1 cellular context compared by ENCODE assay signal in genomic region chr1:231240883-231241735, GRCh38.
TF ChIP-seq lines count a peak whose summit lies in the region.

Gene GNPAT, plus strand, starts transcription at chr1:231241212. Its CDS starts 167 bp downstream, at chr1:231241379.

TF ChIP-seq in HepG2, 621 proteins besides CTCF, POLR2A, EP300 and RAD21 (continued from another document and continues in another):
- TF ChIP-seq ZBTB43 (CRISPR knock-in tag; conservative IDR thresholded peaks at IDR 0.05) (peak; percentile 46; the same call in 1 of the 2 replicates), REXO4 (CRISPR knock-in tag; IDR thresholded peaks at IDR 0.05; ENCODE audit: borderline replicate concordance) (no peak), U2AF2 (IDR thresholded peaks at IDR 0.05; ENCODE audit: low read depth, low read length) (no peak), EEA1 (CRISPR knock-in tag; IDR thresholded peaks at IDR 0.05; ENCODE audit: borderline replicate concordance) (no peak), NFE2 (CRISPR knock-in tag; IDR thresholded peaks at IDR 0.05) (no peak), ZNF572 (CRISPR knock-in tag; IDR thresholded peaks at IDR 0.05) (no peak), NPAS2 (CRISPR knock-in tag; IDR thresholded peaks at IDR 0.05; ENCODE audit: borderline replicate concordance) (no peak), RBM22 (optimal IDR thresholded peaks at IDR 0.05; ENCODE audit: low read length) (no peak), ZNF224 (CRISPR knock-in tag; IDR thresholded peaks at IDR 0.05) (peak; percentile 85; the same call in 1 of the 2 replicates), SMARCC2 (IDR thresholded peaks at IDR 0.05) (no peak), ZNF773 (CRISPR knock-in tag; IDR thresholded peaks at IDR 0.05; ENCODE audit: borderline replicate concordance) (peak; percentile 59), NFRKB (IDR thresholded peaks at IDR 0.05) (no peak), HOXA9 (CRISPR knock-in tag; IDR thresholded peaks at IDR 0.05; ENCODE audit: borderline replicate concordance) (no peak), RELA (CRISPR knock-in tag; IDR thresholded peaks at IDR 0.05) (0 out of 2 replicates have a peak, but pooled peaks have one; percentile 50), CEBPB (IDR thresholded peaks at IDR 0.05; ENCODE audit: borderline replicate concordance, low read depth, low read length) (no peak), ADNP (CRISPR knock-in tag; IDR thresholded peaks at IDR 0.05) (no peak), ELF3 (CRISPR knock-in tag; IDR thresholded peaks at IDR 0.05) (peak; percentile 95), KLF6 (CRISPR knock-in tag; IDR thresholded peaks at IDR 0.05) (no peak; the same call in none of the 2 replicates), BRCA1 (CRISPR knock-in tag; IDR thresholded peaks at IDR 0.05) (peak; percentile 81; the same call in 1 of the 2 replicates), ZMYM2 (CRISPR knock-in tag; IDR thresholded peaks at IDR 0.05) (peak; percentile 58; the same call in 1 of the 2 replicates), TAF15 (IDR thresholded peaks at IDR 0.05; ENCODE audit: low read depth, low read length, poor library complexity, severe bottlenecking) (no peak), KAT7 (CRISPR knock-in tag; IDR thresholded peaks at IDR 0.05; ENCODE audit: borderline replicate concordance) (peak; percentile 76; the same call in 1 of the 2 replicates), PREB (CRISPR knock-in tag; IDR thresholded peaks at IDR 0.05) (no peak), KDM4B (CRISPR knock-in tag; IDR thresholded peaks at IDR 0.05) (no peak; the same call in 1 of the 2 replicates), NFE2L2 (IDR thresholded peaks at IDR 0.05; ENCODE audit: low read length) (no peak), TSC22D2 (CRISPR knock-in tag; IDR thresholded peaks at IDR 0.05; ENCODE audit: borderline replicate concordance) (no peak), ZNF792 (CRISPR knock-in tag; IDR thresholded peaks at IDR 0.05) (peak; percentile 49), TOPORS (CRISPR knock-in tag; IDR thresholded peaks at IDR 0.05) (0 out of 2 replicates have a peak, but pooled peaks have one; percentile 28), HNRNPH1 (optimal IDR thresholded peaks at IDR 0.05; ENCODE audit: low read depth, low read length) (no peak), ZNF296 (CRISPR knock-in tag; conservative IDR thresholded peaks at IDR 0.05) (no peak), ZNF530 (CRISPR knock-in tag; IDR thresholded peaks at IDR 0.05; ENCODE audit: low read depth) (no peak), JARID2 (CRISPR knock-in tag; IDR thresholded peaks at IDR 0.05; ENCODE audit: insufficient replicate concordance) (no peak), NR3C1 (CRISPR knock-in tag; IDR thresholded peaks at IDR 0.05) (no peak), POGZ (CRISPR knock-in tag; IDR thresholded peaks at IDR 0.05) (peak; percentile 62; the same call in 1 of the 2 replicates), ZFY (CRISPR knock-in tag; IDR thresholded peaks at IDR 0.05) (peak; percentile 73), SNAI1 (CRISPR knock-in tag; IDR thresholded peaks at IDR 0.05; ENCODE audit: borderline replicate concordance) (peak; percentile 61; the same call in 1 of the 2 replicates), SMAD1 (CRISPR knock-in tag; IDR thresholded peaks at IDR 0.05; ENCODE audit: borderline replicate concordance, low read depth) (peak; percentile 57; the same call in 1 of the 2 replicates), ZNF451 (CRISPR knock-in tag; IDR thresholded peaks at IDR 0.05) (no peak), REPIN1 (CRISPR knock-in tag; IDR thresholded peaks at IDR 0.05; ENCODE audit: borderline replicate concordance, low read depth) (peak; percentile 78), KDM2A (CRISPR knock-in tag; IDR thresholded peaks at IDR 0.05; ENCODE audit: borderline replicate concordance, low read depth) (peak; percentile 57; the same call in 1 of the 2 replicates), ZNF605 (CRISPR knock-in tag; IDR thresholded peaks at IDR 0.05) (peak; percentile 73), JUNB (CRISPR knock-in tag; IDR thresholded peaks at IDR 0.05; ENCODE audit: borderline replicate concordance) (no peak), ZNF460 (CRISPR knock-in tag; IDR thresholded peaks at IDR 0.05; ENCODE audit: borderline replicate concordance) (no peak), STAT5B (CRISPR knock-in tag; IDR thresholded peaks at IDR 0.05) (no peak), PTBP1 (IDR thresholded peaks at IDR 0.05; ENCODE audit: low read depth, low read length, poor library complexity, severe bottlenecking) (no peak), U2AF1 (optimal IDR thresholded peaks at IDR 0.05; ENCODE audit: low read depth, low read length) (no peak), SALL1 (CRISPR knock-in tag; IDR thresholded peaks at IDR 0.05) (peak; percentile 82), ARID2 (CRISPR knock-in tag; IDR thresholded peaks at IDR 0.05; ENCODE audit: borderline replicate concordance) (0 out of 2 replicates have a peak, but pooled peaks have one; percentile 34)
- TF ChIP-seq, protein P1, sequence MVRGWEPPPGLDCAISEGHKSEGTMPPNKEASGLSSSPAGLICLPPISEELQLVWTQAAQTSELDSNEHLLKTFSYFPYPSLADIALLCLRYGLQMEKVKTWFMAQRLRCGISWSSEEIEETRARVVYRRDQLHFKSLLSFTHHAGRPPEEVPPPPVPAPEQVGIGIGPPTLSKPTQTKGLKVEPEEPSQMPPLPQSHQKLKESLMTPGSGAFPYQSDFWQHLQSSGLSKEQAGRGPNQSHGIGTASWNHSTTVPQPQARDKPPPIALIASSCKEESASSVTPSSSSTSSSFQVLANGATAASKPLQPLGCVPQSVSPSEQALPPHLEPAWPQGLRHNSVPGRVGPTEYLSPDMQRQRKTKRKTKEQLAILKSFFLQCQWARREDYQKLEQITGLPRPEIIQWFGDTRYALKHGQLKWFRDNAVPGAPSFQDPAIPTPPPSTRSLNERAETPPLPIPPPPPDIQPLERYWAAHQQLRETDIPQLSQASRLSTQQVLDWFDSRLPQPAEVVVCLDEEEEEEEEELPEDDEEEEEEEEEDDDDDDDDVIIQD (CRISPR knock-in tag; IDR thresholded peaks at IDR 0.05; ENCODE audit: low read depth), result no peak; the same call in 1 of the 2 replicates
- TF ChIP-seq, protein P2, sequence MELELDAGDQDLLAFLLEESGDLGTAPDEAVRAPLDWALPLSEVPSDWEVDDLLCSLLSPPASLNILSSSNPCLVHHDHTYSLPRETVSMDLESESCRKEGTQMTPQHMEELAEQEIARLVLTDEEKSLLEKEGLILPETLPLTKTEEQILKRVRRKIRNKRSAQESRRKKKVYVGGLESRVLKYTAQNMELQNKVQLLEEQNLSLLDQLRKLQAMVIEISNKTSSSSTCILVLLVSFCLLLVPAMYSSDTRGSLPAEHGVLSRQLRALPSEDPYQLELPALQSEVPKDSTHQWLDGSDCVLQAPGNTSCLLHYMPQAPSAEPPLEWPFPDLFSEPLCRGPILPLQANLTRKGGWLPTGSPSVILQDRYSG (CRISPR knock-in tag; IDR thresholded peaks at IDR 0.05), result 0 out of 2 replicates have a peak, but pooled peaks have one; percentile 44
- TF ChIP-seq, protein P3, sequence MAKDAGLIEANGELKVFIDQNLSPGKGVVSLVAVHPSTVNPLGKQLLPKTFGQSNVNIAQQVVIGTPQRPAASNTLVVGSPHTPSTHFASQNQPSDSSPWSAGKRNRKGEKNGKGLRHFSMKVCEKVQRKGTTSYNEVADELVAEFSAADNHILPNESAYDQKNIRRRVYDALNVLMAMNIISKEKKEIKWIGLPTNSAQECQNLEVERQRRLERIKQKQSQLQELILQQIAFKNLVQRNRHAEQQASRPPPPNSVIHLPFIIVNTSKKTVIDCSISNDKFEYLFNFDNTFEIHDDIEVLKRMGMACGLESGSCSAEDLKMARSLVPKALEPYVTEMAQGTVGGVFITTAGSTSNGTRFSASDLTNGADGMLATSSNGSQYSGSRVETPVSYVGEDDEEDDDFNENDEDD (CRISPR knock-in tag; IDR thresholded peaks at IDR 0.05; ENCODE audit: borderline replicate concordance), result peak; percentile 79; the same call in 1 of the 2 replicates
- TF ChIP-seq, protein P4, sequence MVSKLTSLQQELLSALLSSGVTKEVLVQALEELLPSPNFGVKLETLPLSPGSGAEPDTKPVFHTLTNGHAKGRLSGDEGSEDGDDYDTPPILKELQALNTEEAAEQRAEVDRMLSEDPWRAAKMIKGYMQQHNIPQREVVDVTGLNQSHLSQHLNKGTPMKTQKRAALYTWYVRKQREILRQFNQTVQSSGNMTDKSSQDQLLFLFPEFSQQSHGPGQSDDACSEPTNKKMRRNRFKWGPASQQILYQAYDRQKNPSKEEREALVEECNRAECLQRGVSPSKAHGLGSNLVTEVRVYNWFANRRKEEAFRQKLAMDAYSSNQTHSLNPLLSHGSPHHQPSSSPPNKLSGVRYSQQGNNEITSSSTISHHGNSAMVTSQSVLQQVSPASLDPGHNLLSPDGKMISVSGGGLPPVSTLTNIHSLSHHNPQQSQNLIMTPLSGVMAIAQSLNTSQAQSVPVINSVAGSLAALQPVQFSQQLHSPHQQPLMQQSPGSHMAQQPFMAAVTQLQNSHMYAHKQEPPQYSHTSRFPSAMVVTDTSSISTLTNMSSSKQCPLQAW (CRISPR knock-in tag; IDR thresholded peaks at IDR 0.05), result no peak
- TF ChIP-seq, protein P5, sequence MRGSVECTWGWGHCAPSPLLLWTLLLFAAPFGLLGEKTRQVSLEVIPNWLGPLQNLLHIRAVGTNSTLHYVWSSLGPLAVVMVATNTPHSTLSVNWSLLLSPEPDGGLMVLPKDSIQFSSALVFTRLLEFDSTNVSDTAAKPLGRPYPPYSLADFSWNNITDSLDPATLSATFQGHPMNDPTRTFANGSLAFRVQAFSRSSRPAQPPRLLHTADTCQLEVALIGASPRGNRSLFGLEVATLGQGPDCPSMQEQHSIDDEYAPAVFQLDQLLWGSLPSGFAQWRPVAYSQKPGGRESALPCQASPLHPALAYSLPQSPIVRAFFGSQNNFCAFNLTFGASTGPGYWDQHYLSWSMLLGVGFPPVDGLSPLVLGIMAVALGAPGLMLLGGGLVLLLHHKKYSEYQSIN (CRISPR knock-in tag; IDR thresholded peaks at IDR 0.05; ENCODE audit: borderline replicate concordance), result no peak
- TF ChIP-seq, protein P6, sequence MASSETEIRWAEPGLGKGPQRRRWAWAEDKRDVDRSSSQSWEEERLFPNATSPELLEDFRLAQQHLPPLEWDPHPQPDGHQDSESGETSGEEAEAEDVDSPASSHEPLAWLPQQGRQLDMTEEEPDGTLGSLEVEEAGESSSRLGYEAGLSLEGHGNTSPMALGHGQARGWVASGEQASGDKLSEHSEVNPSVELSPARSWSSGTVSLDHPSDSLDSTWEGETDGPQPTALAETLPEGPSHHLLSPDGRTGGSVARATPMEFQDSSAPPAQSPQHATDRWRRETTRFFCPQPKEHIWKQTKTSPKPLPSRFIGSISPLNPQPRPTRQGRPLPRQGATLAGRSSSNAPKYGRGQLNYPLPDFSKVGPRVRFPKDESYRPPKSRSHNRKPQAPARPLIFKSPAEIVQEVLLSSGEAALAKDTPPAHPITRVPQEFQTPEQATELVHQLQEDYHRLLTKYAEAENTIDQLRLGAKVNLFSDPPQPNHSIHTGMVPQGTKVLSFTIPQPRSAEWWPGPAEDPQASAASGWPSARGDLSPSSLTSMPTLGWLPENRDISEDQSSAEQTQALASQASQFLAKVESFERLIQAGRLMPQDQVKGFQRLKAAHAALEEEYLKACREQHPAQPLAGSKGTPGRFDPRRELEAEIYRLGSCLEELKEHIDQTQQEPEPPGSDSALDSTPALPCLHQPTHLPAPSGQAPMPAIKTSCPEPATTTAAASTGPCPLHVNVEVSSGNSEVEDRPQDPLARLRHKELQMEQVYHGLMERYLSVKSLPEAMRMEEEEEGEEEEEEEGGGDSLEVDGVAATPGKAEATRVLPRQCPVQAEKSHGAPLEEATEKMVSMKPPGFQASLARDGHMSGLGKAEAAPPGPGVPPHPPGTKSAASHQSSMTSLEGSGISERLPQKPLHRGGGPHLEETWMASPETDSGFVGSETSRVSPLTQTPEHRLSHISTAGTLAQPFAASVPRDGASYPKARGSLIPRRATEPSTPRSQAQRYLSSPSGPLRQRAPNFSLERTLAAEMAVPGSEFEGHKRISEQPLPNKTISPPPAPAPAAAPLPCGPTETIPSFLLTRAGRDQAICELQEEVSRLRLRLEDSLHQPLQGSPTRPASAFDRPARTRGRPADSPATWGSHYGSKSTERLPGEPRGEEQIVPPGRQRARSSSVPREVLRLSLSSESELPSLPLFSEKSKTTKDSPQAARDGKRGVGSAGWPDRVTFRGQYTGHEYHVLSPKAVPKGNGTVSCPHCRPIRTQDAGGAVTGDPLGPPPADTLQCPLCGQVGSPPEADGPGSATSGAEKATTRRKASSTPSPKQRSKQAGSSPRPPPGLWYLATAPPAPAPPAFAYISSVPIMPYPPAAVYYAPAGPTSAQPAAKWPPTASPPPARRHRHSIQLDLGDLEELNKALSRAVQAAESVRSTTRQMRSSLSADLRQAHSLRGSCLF (CRISPR knock-in tag; IDR thresholded peaks at IDR 0.05; ENCODE audit: borderline replicate concordance), result no peak
- TF ChIP-seq, protein P7, sequence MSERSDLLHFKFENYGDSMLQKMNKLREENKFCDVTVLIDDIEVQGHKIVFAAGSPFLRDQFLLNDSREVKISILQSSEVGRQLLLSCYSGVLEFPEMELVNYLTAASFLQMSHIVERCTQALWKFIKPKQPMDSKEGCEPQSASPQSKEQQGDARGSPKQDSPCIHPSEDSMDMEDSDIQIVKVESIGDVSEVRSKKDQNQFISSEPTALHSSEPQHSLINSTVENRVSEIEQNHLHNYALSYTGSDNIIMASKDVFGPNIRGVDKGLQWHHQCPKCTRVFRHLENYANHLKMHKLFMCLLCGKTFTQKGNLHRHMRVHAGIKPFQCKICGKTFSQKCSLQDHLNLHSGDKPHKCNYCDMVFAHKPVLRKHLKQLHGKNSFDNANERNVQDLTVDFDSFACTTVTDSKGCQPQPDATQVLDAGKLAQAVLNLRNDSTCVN (CRISPR knock-in tag; IDR thresholded peaks at IDR 0.05; ENCODE audit: borderline replicate concordance), result no peak; the same call in 1 of the 2 replicates
- TF ChIP-seq, protein P8, sequence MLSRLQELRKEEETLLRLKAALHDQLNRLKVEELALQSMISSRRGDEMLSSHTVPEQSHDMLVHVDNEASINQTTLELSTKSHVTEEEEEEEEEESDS (CRISPR knock-in tag; IDR thresholded peaks at IDR 0.05; ENCODE audit: borderline replicate concordance), result no peak
